In genomic region chr11:47466201-47466600, GRCh38 we compare ENCODE assay signal across 15 cellular contexts. TPM values are rescaled to one million over a fixed set of nuclear protein-coding genes. Genes with fewer than 3 reads are reported as not detected.
DNase-seq lines count a peak whose midpoint lies in the region; ATAC-seq, FAIRE-seq and TF ChIP-seq lines count a peak whose summit lies in the region.
"Had no signal": no experiment of that assay in that cellular context is flagged by ENCODE, and none has a peak within 500 bp of the region (broad histone marks: within the 10 kb centered on the region; RNA-seq: fewer than 3 reads in every experiment).

No MANE protein-coding gene starts in this region.

- in situ Hi-C loops in HepG2 (cut with HindIII; ENCODE audit: extremely low pct_ligation_motif_present, low pct_unique_long_range_greater_than_20kb) = no loop called here

- no peak for TF ChIP-seq CTCF in liver (IDR thresholded peaks at IDR 0.05; ENCODE audit: low read depth, low read length, missing input control)
- no peak for TF ChIP-seq CTCF in HepG2 (CRISPR knock-in tag; IDR thresholded peaks at IDR 0.05)
- TF ChIP-seq CTCF in dorsolateral prefrontal cortex (IDR thresholded peaks at IDR 0.05 in 54 of 56, conservative IDR thresholded peaks at IDR 0.05 in 2 of 56; ENCODE audit: low read depth in 1 of 56, partially characterized antibody in 56 of 56) = no peak
- TF ChIP-seq CTCF in nephron progenitor cell (IDR thresholded peaks at IDR 0.05) = no peak
- TF ChIP-seq CTCF in vagina (IDR thresholded peaks at IDR 0.05) = no peak

- peaks cover 5% of the 10 kb centered on the region for H3K27me3 Mint-ChIP-seq in nephron progenitor cell (ENCODE audit: low read depth, poor library complexity)

- no peak for FAIRE-seq in HepG2 (lab: Jason Lieb, UNC)
- FAIRE-seq: H1 had no signal

- H3K9me3 ChIP-seq in liver (ENCODE audit: control insufficient read depth in 4 of 4, low read length in 3 of 4) (no peaks in the 10 kb centered on the region), HepG2 (ENCODE audit: low read length) (no peaks in the 10 kb centered on the region), vagina (no peaks in the 10 kb centered on the region)
- H3K9me3 ChIP-seq: BLaER1 treated with 17β-estradiol and CSF1 and Interleukin-3, amounts not matched to agents 10 nM and 100 nM had no signal

- H3K4me1 ChIP-seq in liver (ENCODE audit: control insufficient read depth in 4 of 4, insufficient read depth in 4 of 4, low read length in 3 of 4) (peaks cover 9 to 45% (median 44%) of the 10 kb centered on the region in 4 donors), HepG2 (ENCODE audit: insufficient read depth, low read length) (peaks cover 18% of the 10 kb centered on the region), vagina (peaks cover 37% of the 10 kb centered on the region)

- H3K36me3 ChIP-seq in liver (ENCODE audit: control insufficient read depth in 4 of 4, insufficient read depth in 3 of 4, low read depth in 1 of 4, low read length in 3 of 4) (peaks cover 5 to 18% (median 17%) of the 10 kb centered on the region in 4 donors), HepG2 (replicated peaks in 1 of 2; ENCODE audit: control insufficient read depth in 1 of 2, insufficient read depth in 2 of 2, low read length in 2 of 2) (peaks cover 12 to 55% of the 10 kb centered on the region in 2 experiments), vagina (peaks cover 0 to 10% of the 10 kb centered on the region in 2 donors), H7 (replicated peaks; ENCODE audit: control insufficient read depth, insufficient read depth, low read length) (peaks cover 13% of the 10 kb centered on the region)

- no peaks in the 10 kb centered on the region for H3K79me2 ChIP-seq in HepG2 (ENCODE audit: insufficient read depth, low read length)

- no peak for TF ChIP-seq RAD21 in liver (IDR thresholded peaks at IDR 0.05)
- TF ChIP-seq RAD21 in HepG2 (CRISPR knock-in tag; IDR thresholded peaks at IDR 0.05) = no peak

- TF ChIP-seq POLR2A in HepG2 (IDR thresholded peaks at IDR 0.05; ENCODE audit: insufficient read depth in 1 of 2, low read depth in 2 of 2, low read length in 2 of 2) (no peak), vagina (IDR thresholded peaks at IDR 0.05) (no peak)

- peaks cover 53% of the 10 kb centered on the region for H3K36me3 Mint-ChIP-seq in nephron progenitor cell (ENCODE audit: low read depth)

- no peak for DNase-seq in HepG2 (ENCODE audit: low spot score)
- no peak for DNase-seq in dorsolateral prefrontal cortex
- DNase-seq in nephron progenitor cell = no peak
- DNase-seq in vagina (ENCODE audit: extremely low spot score in 2 of 2) = no peak
- no peak for DNase-seq in activated CD4-positive, CD25-positive, alpha-beta regulatory T cell treated with anti-CD3 and anti-CD28 coated beads, Interleukin-2, amount 50 U/mL, for 72 hours
- DNase-seq in NCI-H146 (lab: John Stamatoyannopoulos, UW) = no peak
- no peak for DNase-seq in H7
- DNase-seq: NCI-H2227 treated with DMSO at 0.1 percent for 48 hours; SHP77; stimulated activated naive CD8-positive, alpha-beta T cell treated with anti-CD3 and anti-CD28 coated beads, Interleukin-15, Interleukin-2, amounts not matched to agents 100 U/mL and 50 U/mL, for 24 hours; WERI-Rb-1 had no signal

- POLR2A ChIA-PET in HepG2 (lab: Yijun Ruan, JAX) = no interaction called here

- H3K27me3 ChIP-seq in liver (ENCODE audit: control insufficient read depth in 4 of 4, insufficient read depth in 4 of 4, low read length in 3 of 4) = no peaks in the 10 kb centered on the region
- no peaks in the 10 kb centered on the region for H3K27me3 ChIP-seq in HepG2 (ENCODE audit: control insufficient read depth in 1 of 2, insufficient read depth in 2 of 2, low read length in 2 of 2)
- H3K27me3 ChIP-seq in dorsolateral prefrontal cortex = no peaks in the 10 kb centered on the region
- no peaks in the 10 kb centered on the region for H3K27me3 ChIP-seq in vagina
- H3K27me3 ChIP-seq in H7 (ENCODE audit: control insufficient read depth, insufficient read depth, low read length) = no peaks in the 10 kb centered on the region
- H3K27me3 ChIP-seq: BLaER1 treated with 17β-estradiol and CSF1 and Interleukin-3, amounts not matched to agents 10 nM and 100 nM had no signal

- H3K27ac ChIP-seq in liver (ENCODE audit: low read depth in 1 of 2, low read length in 2 of 2) (peak overlapping the region; percentile 66 to 74), HepG2 (ENCODE audit: extremely low read length, insufficient read depth, low read length) (no peak overlapping the region), dorsolateral prefrontal cortex (peak overlapping the region in 58 of 59 donors; percentile 13 to 90 (median 80)), vagina (peak overlapping the region; percentile 45)

- H2AFZ ChIP-seq in HepG2 (ENCODE audit: low read length) = no peak overlapping the region

- CTCF ChIA-PET in HepG2 (lab: Yijun Ruan, JAX; ENCODE audit: low intra/inter-chr PET ratio, low total read pairs) = no interaction called here

- no peaks in the 10 kb centered on the region for H3K9me3 Mint-ChIP-seq in nephron progenitor cell

- WGBS in liver = 25% methylated on average over 5 of the region's 5 CpGs
- 94% methylated on average over 5 of the region's 5 CpGs for whole genome bisulfite sequencing in HepG2 (ENCODE audit: low lambda C conversion rate)

- H4K20me1 ChIP-seq in HepG2 (ENCODE audit: insufficient read depth, low read length) = no peaks in the 10 kb centered on the region

- peak overlapping the region; percentile 94 for H3K27ac Mint-ChIP-seq in nephron progenitor cell

- no peak overlapping the region for H3K4me3 Mint-ChIP-seq in nephron progenitor cell

- H3K4me3 ChIP-seq in liver (ENCODE audit: low read depth in 1 of 3, low read length in 3 of 3) (no peak overlapping the region), HepG2 (replicated peaks in 1 of 3; ENCODE audit: insufficient read depth in 1 of 3, low read depth in 2 of 3, low read length in 3 of 3) (no peak overlapping the region), dorsolateral prefrontal cortex (peak overlapping the region in 23 of 59 donors; percentile 1 to 32 (median 19)), vagina (no peak overlapping the region), H7 (ENCODE audit: insufficient read depth, low read depth, low read length) (no peak overlapping the region)
- H3K4me3 ChIP-seq: BLaER1 treated with 17β-estradiol and CSF1 and Interleukin-3, amounts not matched to agents 10 nM and 100 nM had no signal

- no TSS peak for BruUV-seq in HepG2 (replicated peaks; lab: Mats Ljungman, UMichigan)

- H3K4me1 Mint-ChIP-seq in nephron progenitor cell = peaks cover 55% of the 10 kb centered on the region

- no peak overlapping the region for H3K4me2 ChIP-seq in HepG2 (ENCODE audit: low read depth, low read length)
- H3K4me2 ChIP-seq: BLaER1 treated with 17β-estradiol and CSF1 and Interleukin-3, amounts not matched to agents 10 nM and 100 nM had no signal

- H3K9ac ChIP-seq in liver (ENCODE audit: low read depth in 1 of 2, low read length in 2 of 2) (peak overlapping the region; percentile 42), HepG2 (ENCODE audit: insufficient read depth, low read depth, low read length) (no peak overlapping the region)

- no peak for ATAC-seq in HepG2
- ATAC-seq: stimulated activated naive CD8-positive, alpha-beta T cell treated with anti-CD3 and anti-CD28 coated beads, Interleukin-15, Interleukin-2, amounts not matched to agents 100 U/mL and 50 U/mL, for 24 hours had no signal

- TF ChIP-seq EP300 in HepG2 (IDR thresholded peaks at IDR 0.05; ENCODE audit: low read depth in 2 of 2, low read length in 2 of 2) = no peak
- no peak for TF ChIP-seq EP300 in HepG2 (CRISPR knock-in tag; IDR thresholded peaks at IDR 0.05; ENCODE audit: borderline replicate concordance)

- intact Hi-C loops in HepG2 (cut with micrococcal nuclease; ENCODE audit: unreplicated experiment) (no loop called here), dorsolateral prefrontal cortex (cut with DNase I) (loop anchor here in 1 of 2 donors (5.0 kb wide), 1 partner anchor 86 kb away; the partner anchor contains the start of gene CELF1), vagina (cut with DNase I) (loop anchor here (10.0 kb wide), 1 partner anchor 89 kb away; the partner anchor contains the start of gene CELF1)

RNA-seq across cellular contexts. Expression of gene RAPSN, which starts 17.3 kb away (rescaled TPM):
- under 1 TPM in 1 of 2 donors, not detected in 1; 0.59 TPM for total RNA-seq in liver
- under 1 TPM; 0.12 to 0.28 TPM for polyA plus RNA-seq in liver
- total RNA-seq in HepG2 (2016; rRNA removed; fragmentation: Illumina TruSeq; extraction: Trizol) = 0.60 and 1.2 TPM in 2 replicates
- total RNA-seq in HepG2 (2016; cell fraction: cytosol; rRNA removed; fragmentation: Illumina TruSeq; extraction: Trizol; ENCODE audit: low read depth) = 0.91 and 1.4 TPM in 2 replicates
- 1.0 and 1.7 TPM in 2 replicates for total RNA-seq in HepG2 (2016; cell fraction: insoluble cytoplasmic fraction; rRNA removed; fragmentation: Illumina TruSeq; extraction: Trizol)
- total RNA-seq in HepG2 (2016; cell fraction: membrane; rRNA removed; fragmentation: Illumina TruSeq; extraction: Trizol) = 1.2 and 1.4 TPM in 2 replicates
- 0.72 and 1.2 TPM in 2 replicates for total RNA-seq in HepG2 (2016; cell fraction: nucleus; rRNA removed; fragmentation: Illumina TruSeq; extraction: Trizol)
- polyA plus RNA-seq in HepG2 (2011; rRNA removed) = 0.15 and 0.40 TPM in 2 replicates
- polyA plus RNA-seq in HepG2 (2011; cell fraction: cytosol; rRNA removed) = 0.13 and 0.14 TPM in 2 replicates
- polyA plus RNA-seq in HepG2 (2011; cell fraction: nucleus; rRNA removed) = 0.77 and 1.1 TPM in 2 replicates
- 0.79 and 0.80 TPM in 2 replicates for polyA plus RNA-seq in HepG2 (2012)
- 0.51 and 1.2 TPM in 2 replicates for polyA plus RNA-seq in HepG2 (2016; cell fraction: cytosol; fragmentation: Illumina TruSeq; extraction: Trizol; ENCODE audit: low read depth)
- 0.83 and 0.93 TPM in 2 replicates for polyA plus RNA-seq in HepG2 (2016; cell fraction: insoluble cytoplasmic fraction; fragmentation: Illumina TruSeq; extraction: Trizol; ENCODE audit: low read depth)
- 0.44 TPM in 1 of 2 replicates, not detected in the other for polyA plus RNA-seq in HepG2 (2016; cell fraction: membrane; fragmentation: Illumina TruSeq; extraction: Trizol; ENCODE audit: low read depth)
- 2.3 and 3.6 TPM in 2 replicates for polyA plus RNA-seq in HepG2 (2016; cell fraction: nucleus; fragmentation: Illumina TruSeq; extraction: Trizol; ENCODE audit: insufficient read depth, low read depth)
- polyA minus RNA-seq in HepG2 (2011; rRNA and poly(A)+ RNA removed; ENCODE audit: low replicate concordance) = 0.16 and 0.64 TPM in 2 replicates
- polyA minus RNA-seq in HepG2 (2011; cell fraction: cytosol; rRNA and poly(A)+ RNA removed) = not detected in 2 replicates
- polyA minus RNA-seq in HepG2 (2011; cell fraction: nucleus; rRNA and poly(A)+ RNA removed) = 0.75 and 1.2 TPM in 2 replicates
- 1 to 10 TPM in 5 of 120 experiments, under 1 TPM in 44, not detected in 71; 0.26 to 2.1 (median 0.56) TPM for total RNA-seq in dorsolateral prefrontal cortex
- not detected for total RNA-seq in vagina
- total RNA-seq in H7 (2014; rRNA removed; shearing (Covaris generic)) = 0.33 and 0.42 TPM in 2 replicates
- polyA plus RNA-seq: neural cell had no signal

RNA-seq across cellular contexts. Expression of gene PSMC3, which starts 40.0 kb away (rescaled TPM):
- total RNA-seq in liver = 10 to 100 TPM; 58.0 to 96.6 TPM
- 100 to 1,000 TPM; 110 TPM for polyA plus RNA-seq in liver
- total RNA-seq in HepG2 (2016; rRNA removed; fragmentation: Illumina TruSeq; extraction: Trizol) = 214 and 279 TPM in 2 replicates
- total RNA-seq in HepG2 (2016; cell fraction: cytosol; rRNA removed; fragmentation: Illumina TruSeq; extraction: Trizol; ENCODE audit: low read depth) = 50.9 and 53.3 TPM in 2 replicates
- 219 and 288 TPM in 2 replicates for total RNA-seq in HepG2 (2016; cell fraction: insoluble cytoplasmic fraction; rRNA removed; fragmentation: Illumina TruSeq; extraction: Trizol)
- 67.5 and 75.1 TPM in 2 replicates for total RNA-seq in HepG2 (2016; cell fraction: membrane; rRNA removed; fragmentation: Illumina TruSeq; extraction: Trizol)
- total RNA-seq in HepG2 (2016; cell fraction: nucleus; rRNA removed; fragmentation: Illumina TruSeq; extraction: Trizol) = 86.3 and 92.9 TPM in 2 replicates
- polyA plus RNA-seq in HepG2 (2011; rRNA removed) = 66.7 and 75.8 TPM in 2 replicates
- polyA plus RNA-seq in HepG2 (2011; cell fraction: cytosol; rRNA removed) = 95.2 and 102 TPM in 2 replicates
- polyA plus RNA-seq in HepG2 (2011; cell fraction: nucleus; rRNA removed) = 41.7 and 44.9 TPM in 2 replicates
- polyA plus RNA-seq in HepG2 (2012) = 71.8 and 98.0 TPM in 2 replicates
- 52.7 and 54.7 TPM in 2 replicates for polyA plus RNA-seq in HepG2 (2016; cell fraction: cytosol; fragmentation: Illumina TruSeq; extraction: Trizol; ENCODE audit: low read depth)
- polyA plus RNA-seq in HepG2 (2016; cell fraction: insoluble cytoplasmic fraction; fragmentation: Illumina TruSeq; extraction: Trizol; ENCODE audit: low read depth) = 298 and 314 TPM in 2 replicates
- polyA plus RNA-seq in HepG2 (2016; cell fraction: membrane; fragmentation: Illumina TruSeq; extraction: Trizol; ENCODE audit: low read depth) = 58.7 and 63.6 TPM in 2 replicates
- polyA plus RNA-seq in HepG2 (2016; cell fraction: nucleus; fragmentation: Illumina TruSeq; extraction: Trizol; ENCODE audit: insufficient read depth, low read depth) = 117 and 127 TPM in 2 replicates
- 52.6 and 310 TPM in 2 replicates for polyA minus RNA-seq in HepG2 (2011; rRNA and poly(A)+ RNA removed; ENCODE audit: low replicate concordance)
- polyA minus RNA-seq in HepG2 (2011; cell fraction: cytosol; rRNA and poly(A)+ RNA removed) = 39.1 and 44.3 TPM in 2 replicates
- polyA minus RNA-seq in HepG2 (2011; cell fraction: nucleus; rRNA and poly(A)+ RNA removed) = 51.1 and 58.3 TPM in 2 replicates
- 100 to 1,000 TPM in 90 of 120 experiments, 10 to 100 TPM in 30; 65.6 to 166 (median 113) TPM for total RNA-seq in dorsolateral prefrontal cortex
- total RNA-seq in vagina = 89.6 TPM
- total RNA-seq in H7 (2014; rRNA removed; shearing (Covaris generic)) = 132 and 162 TPM in 2 replicates

RNA-seq across cellular contexts. Expression of gene SLC39A13, which starts 57.8 kb away (rescaled TPM):
- 10 to 100 TPM in 1 of 2 donors, 1 to 10 TPM in 1; 8.2 to 13.0 TPM for total RNA-seq in liver
- 10 to 100 TPM in 1 of 2 donors, 1 to 10 TPM in 1; 8.4 to 17.5 TPM for polyA plus RNA-seq in liver
- total RNA-seq in HepG2 (2016; rRNA removed; fragmentation: Illumina TruSeq; extraction: Trizol) = 7.2 and 15.3 TPM in 2 replicates
- 5.8 and 6.7 TPM in 2 replicates for total RNA-seq in HepG2 (2016; cell fraction: cytosol; rRNA removed; fragmentation: Illumina TruSeq; extraction: Trizol; ENCODE audit: low read depth)
- 5.9 and 15.1 TPM in 2 replicates for total RNA-seq in HepG2 (2016; cell fraction: insoluble cytoplasmic fraction; rRNA removed; fragmentation: Illumina TruSeq; extraction: Trizol)
- 12.4 and 12.8 TPM in 2 replicates for total RNA-seq in HepG2 (2016; cell fraction: membrane; rRNA removed; fragmentation: Illumina TruSeq; extraction: Trizol)
- 13.7 and 15.1 TPM in 2 replicates for total RNA-seq in HepG2 (2016; cell fraction: nucleus; rRNA removed; fragmentation: Illumina TruSeq; extraction: Trizol)
- polyA plus RNA-seq in HepG2 (2011; rRNA removed) = 30.5 and 40.7 TPM in 2 replicates
- 23.0 and 34.8 TPM in 2 replicates for polyA plus RNA-seq in HepG2 (2011; cell fraction: cytosol; rRNA removed)
- polyA plus RNA-seq in HepG2 (2011; cell fraction: nucleus; rRNA removed) = 143 and 176 TPM in 2 replicates
- polyA plus RNA-seq in HepG2 (2012) = 13.2 and 20.5 TPM in 2 replicates
- polyA plus RNA-seq in HepG2 (2016; cell fraction: cytosol; fragmentation: Illumina TruSeq; extraction: Trizol; ENCODE audit: low read depth) = 9.4 and 9.7 TPM in 2 replicates
- 6.9 and 7.7 TPM in 2 replicates for polyA plus RNA-seq in HepG2 (2016; cell fraction: insoluble cytoplasmic fraction; fragmentation: Illumina TruSeq; extraction: Trizol; ENCODE audit: low read depth)
- 11.6 and 15.3 TPM in 2 replicates for polyA plus RNA-seq in HepG2 (2016; cell fraction: membrane; fragmentation: Illumina TruSeq; extraction: Trizol; ENCODE audit: low read depth)
- polyA plus RNA-seq in HepG2 (2016; cell fraction: nucleus; fragmentation: Illumina TruSeq; extraction: Trizol; ENCODE audit: insufficient read depth, low read depth) = 31.2 and 34.6 TPM in 2 replicates
- 14.8 and 27.8 TPM in 2 replicates for polyA minus RNA-seq in HepG2 (2011; rRNA and poly(A)+ RNA removed; ENCODE audit: low replicate concordance)
- 8.2 and 8.5 TPM in 2 replicates for polyA minus RNA-seq in HepG2 (2011; cell fraction: cytosol; rRNA and poly(A)+ RNA removed)
- 15.2 and 17.7 TPM in 2 replicates for polyA minus RNA-seq in HepG2 (2011; cell fraction: nucleus; rRNA and poly(A)+ RNA removed)
- total RNA-seq in dorsolateral prefrontal cortex = 10 to 100 TPM; 29.5 to 62.3 (median 39.7) TPM
- total RNA-seq in vagina = 53.5 TPM
- total RNA-seq in H7 (2014; rRNA removed; shearing (Covaris generic)) = 26.7 and 29.0 TPM in 2 replicates
